ENCODE assay signal across 2 cellular contexts in the genomic region with DNA sequence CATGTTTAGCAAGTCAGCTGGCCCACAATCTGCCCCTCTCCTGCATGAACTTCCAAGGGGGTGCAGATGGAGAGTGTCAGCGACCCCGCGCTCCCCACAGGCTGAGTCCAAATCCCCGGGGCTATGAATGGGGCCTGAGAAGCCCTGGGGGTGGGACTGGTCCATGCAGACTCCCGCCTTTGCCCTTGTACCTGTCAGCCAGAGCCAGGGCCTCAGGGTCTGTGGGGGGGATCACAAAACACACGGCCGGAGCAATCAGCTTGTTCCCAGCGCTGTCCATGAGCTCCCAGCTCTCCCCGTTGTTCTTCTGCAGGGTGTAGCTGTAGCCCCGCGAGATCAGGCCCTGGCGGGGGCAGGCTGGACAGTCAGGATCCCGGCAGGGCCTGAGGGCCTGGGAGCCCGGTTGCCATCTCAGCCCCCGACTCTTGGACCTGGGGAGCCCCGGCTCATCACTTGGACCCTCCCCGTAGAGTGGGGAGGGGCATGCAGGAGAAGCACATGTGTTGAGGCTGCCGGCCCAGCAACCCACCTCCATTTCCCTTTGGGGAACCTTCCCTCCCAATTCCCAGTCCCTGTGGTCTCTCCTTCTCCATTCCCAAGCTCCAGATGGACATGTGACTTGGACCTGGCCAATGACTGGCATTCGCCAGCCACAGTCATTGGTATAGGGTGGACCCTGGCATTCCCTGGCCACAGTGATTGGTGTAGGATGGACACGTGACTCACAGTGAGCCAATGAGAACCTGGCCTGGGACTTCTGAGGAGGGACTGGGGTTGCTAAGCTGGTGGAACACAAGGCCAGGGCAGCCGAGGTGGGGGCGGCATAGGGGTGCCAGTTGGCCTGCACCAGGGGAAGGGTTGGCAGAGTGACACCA.
TF ChIP-seq lines count a peak whose summit lies in the region.

No MANE protein-coding gene starts in this region.

TF ChIP-seq in SK-N-SH, 30 proteins besides CTCF, POLR2A, EP300 and RAD21:
- no peak for TF ChIP-seq RFX5 (IDR thresholded peaks at IDR 0.05; ENCODE audit: low read length)
- TF ChIP-seq USF1 (IDR thresholded peaks at IDR 0.05; ENCODE audit: borderline replicate concordance, low read depth): peak; percentile 58; the same call in 1 of the 2 replicates

TF ChIP-seq in HepG2, 621 proteins besides CTCF, POLR2A, EP300 and RAD21:
- TF ChIP-seq NFYB (CRISPR knock-in tag; IDR thresholded peaks at IDR 0.05) (peak; percentile 59), U2AF2 (IDR thresholded peaks at IDR 0.05; ENCODE audit: low read depth, low read length) (no peak), ZNF703 (CRISPR knock-in tag; IDR thresholded peaks at IDR 0.05; ENCODE audit: borderline replicate concordance) (no peak), NR2C2 (CRISPR knock-in tag; IDR thresholded peaks at IDR 0.05; ENCODE audit: borderline replicate concordance) (no peak), NR2F6 (IDR thresholded peaks at IDR 0.05) (no peak), NR2F6 (CRISPR knock-in tag; IDR thresholded peaks at IDR 0.05) (no peak), ZNF619 (CRISPR knock-in tag; IDR thresholded peaks at IDR 0.05) (no peak)
- TF ChIP-seq, protein P1, sequence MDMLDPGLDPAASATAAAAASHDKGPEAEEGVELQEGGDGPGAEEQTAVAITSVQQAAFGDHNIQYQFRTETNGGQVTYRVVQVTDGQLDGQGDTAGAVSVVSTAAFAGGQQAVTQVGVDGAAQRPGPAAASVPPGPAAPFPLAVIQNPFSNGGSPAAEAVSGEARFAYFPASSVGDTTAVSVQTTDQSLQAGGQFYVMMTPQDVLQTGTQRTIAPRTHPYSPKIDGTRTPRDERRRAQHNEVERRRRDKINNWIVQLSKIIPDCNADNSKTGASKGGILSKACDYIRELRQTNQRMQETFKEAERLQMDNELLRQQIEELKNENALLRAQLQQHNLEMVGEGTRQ (IDR thresholded peaks at IDR 0.05; ENCODE audit: low read depth, low read length): 0 out of 2 replicates have a peak, but pooled peaks have one; percentile 9
- TF ChIP-seq, protein P1 (CRISPR knock-in tag; IDR thresholded peaks at IDR 0.05; ENCODE audit: borderline replicate concordance): no peak; the same call in 1 of the 2 replicates
TF ChIP-seq in HepG2: peak in this region for 2.
